In the genomic region with DNA sequence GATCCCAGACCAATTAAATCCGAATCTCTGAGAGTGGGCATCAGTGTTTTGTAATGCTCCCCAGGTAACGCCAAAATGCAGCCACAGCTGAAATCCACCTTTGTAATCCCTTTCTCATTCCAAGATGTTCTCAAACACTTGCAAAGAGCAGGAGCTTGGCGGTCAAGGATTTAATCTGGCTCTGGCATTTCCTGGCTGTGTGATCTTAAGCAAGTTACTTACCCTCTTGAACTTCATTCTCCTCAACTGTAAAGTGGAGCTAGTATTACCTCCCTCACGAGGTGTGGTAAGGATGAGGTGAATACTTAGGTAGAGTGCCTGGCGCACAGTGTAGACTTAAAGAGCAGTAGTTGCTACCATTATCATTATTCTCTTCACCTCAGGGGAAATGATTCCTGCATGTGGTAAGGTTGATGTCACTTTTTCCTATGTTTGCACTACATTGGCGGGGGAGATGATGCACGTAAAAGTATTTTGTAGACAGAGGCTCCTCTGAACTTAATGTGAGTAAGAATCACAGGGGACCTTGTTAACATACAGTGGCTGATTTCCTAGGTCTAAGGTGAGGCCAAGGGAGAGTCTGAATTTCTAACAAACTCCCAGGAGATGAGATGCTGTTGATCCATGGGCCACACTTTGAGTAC, we compare ENCODE assay signal across 14 cellular contexts.
"Had no signal": no experiment of that assay in that cellular context is flagged by ENCODE, and none has a peak within 500 bp of the region (broad histone marks: within the 10 kb centered on the region; RNA-seq: fewer than 3 reads in every experiment).

No MANE protein-coding gene starts in this region.

- ATAC-seq: activated CD4-positive, alpha-beta T cell treated with anti-CD3 and anti-CD28 coated beads for 36 hours; activated CD8-positive, alpha-beta T cell treated with anti-CD3 and anti-CD28 coated beads for 36 hours; gastroesophageal sphincter had no signal

- H3K4me2 ChIP-seq: smooth muscle cell had no signal

- H3K4me3 Mint-ChIP-seq: activated CD4-positive, alpha-beta T cell treated with anti-CD3 and anti-CD28 coated beads for 36 hours; activated CD8-positive, alpha-beta T cell treated with anti-CD3 and anti-CD28 coated beads for 36 hours; naive B cell had no signal

- H3K27me3 ChIP-seq: gastroesophageal sphincter, right atrium auricular region had no signal

- H3K27ac Mint-ChIP-seq: activated CD4-positive, alpha-beta T cell treated with anti-CD3 and anti-CD28 coated beads for 36 hours; activated CD8-positive, alpha-beta T cell treated with anti-CD3 and anti-CD28 coated beads for 36 hours; naive B cell had no signal

- H3K4me1 ChIP-seq: gastroesophageal sphincter, left ventricle myocardium inferior, right atrium auricular region had no signal

- DNase-seq: activated CD4-positive, alpha-beta T cell treated with anti-CD3 and anti-CD28 coated beads for 36 hours; activated CD8-positive, alpha-beta memory T cell treated with anti-CD3 and anti-CD28 coated beads, Interleukin-2, amount 50 U/mL, for 48 hours; activated CD8-positive, alpha-beta T cell treated with anti-CD3 and anti-CD28 coated beads for 36 hours; central memory CD4-positive, alpha-beta T cell; effector CD4-positive, alpha-beta T cell; islet precursor cell; left ventricle myocardium inferior; naive B cell; T-helper 1 cell had no signal

- H3K4me1 Mint-ChIP-seq: activated CD4-positive, alpha-beta T cell treated with anti-CD3 and anti-CD28 coated beads for 36 hours; naive B cell had no signal

- H3K9me3 ChIP-seq: gastroesophageal sphincter, left ventricle myocardium inferior, right atrium auricular region had no signal

- H3K36me3 ChIP-seq: gastroesophageal sphincter, left ventricle myocardium inferior, right atrium auricular region had no signal

- H3K9me3 Mint-ChIP-seq: activated CD8-positive, alpha-beta T cell treated with anti-CD3 and anti-CD28 coated beads for 36 hours; naive B cell had no signal

- H3K4me3 ChIP-seq: coronary artery, gastroesophageal sphincter, left ventricle myocardium inferior, right atrium auricular region, smooth muscle cell had no signal

- H3K36me3 Mint-ChIP-seq: naive B cell had no signal

- H3K27ac ChIP-seq: coronary artery, gastroesophageal sphincter, left ventricle myocardium inferior, right atrium auricular region, VCaP had no signal
